Comparison of ENCODE assay signal across 22 cellular contexts in genomic region chr20:63746766-63747315, GRCh38. TPM values are rescaled to one million over a fixed set of nuclear protein-coding genes. Genes with fewer than 3 reads are reported as not detected.
"Had no signal": no experiment of that assay in that cellular context is flagged by ENCODE, and none has a peak within 500 bp of the region (broad histone marks: within the 10 kb centered on the region; RNA-seq: fewer than 3 reads in every experiment).

No MANE protein-coding gene starts in this region.

- H3K27me3 Mint-ChIP-seq: activated CD8-positive, alpha-beta T cell treated with anti-CD3 and anti-CD28 coated beads for 36 hours; activated naive CD8-positive, alpha-beta T cell treated with anti-CD3 and anti-CD28 coated beads, Interleukin-2, amount 10 ng/mL, durations not matched to agents 7 days and 5 days; activated T-helper 17 cell treated with anti-CD3 and anti-CD28 coated beads, Interleukin-2, amount 50 U/mL, for 72 hours; progenitor cell of endocrine pancreas had no signal

- H3K9me3 ChIP-seq: left ventricle myocardium inferior, tibial nerve, uterus had no signal

- H3K27me3 ChIP-seq: cardiac muscle cell, foreskin keratinocyte, tibial nerve, uterus had no signal

- DNase-seq: activated CD4-positive, alpha-beta T cell treated with anti-CD3 and anti-CD28 coated beads for 4 hours; activated CD8-positive, alpha-beta T cell treated with anti-CD3 and anti-CD28 coated beads for 36 hours; activated naive CD4-positive, alpha-beta T cell treated with Interleukin-2 at 50 U/mL for 16 hours; activated naive CD8-positive, alpha-beta T cell treated with anti-CD3 and anti-CD28 coated beads, Interleukin-2, amount 10 ng/mL, durations not matched to agents 7 days and 5 days; activated T-cell treated with anti-CD3 and anti-CD28 coated beads, Interleukin-2, amount 50 U/mL, for 1 hour; amygdala; foreskin keratinocyte; head of caudate nucleus; kidney glomerular epithelial cell; left ventricle myocardium inferior; nephron progenitor cell; occipital lobe; stimulated activated CD4-positive, alpha-beta T cell treated with anti-CD3 and anti-CD28 coated beads, Interleukin-2, amount 100 ng/mL, for 24 hours; stimulated activated naive CD4-positive, alpha-beta T cell treated with Interleukin-2 at 50 U/mL for 16 hours had no signal

- H3K4me1 Mint-ChIP-seq: activated T-helper 17 cell treated with anti-CD3 and anti-CD28 coated beads, Interleukin-2, amount 50 U/mL, for 72 hours had no signal

- H3K4me3 ChIP-seq: cardiac muscle cell, left ventricle myocardium inferior, tibial nerve, uterus had no signal

- H3K4me1 ChIP-seq: foreskin keratinocyte had no signal

- H3K27ac Mint-ChIP-seq: activated CD8-positive, alpha-beta T cell treated with anti-CD3 and anti-CD28 coated beads for 36 hours; activated naive CD8-positive, alpha-beta T cell treated with anti-CD3 and anti-CD28 coated beads, Interleukin-2, amount 10 ng/mL, durations not matched to agents 7 days and 5 days; activated T-helper 17 cell treated with anti-CD3 and anti-CD28 coated beads, Interleukin-2, amount 50 U/mL, for 72 hours; nephron progenitor cell; progenitor cell of endocrine pancreas; WTC11 had no signal

- FAIRE-seq: TTC549 had no signal

- H3K27ac ChIP-seq: foreskin keratinocyte, tibial nerve, uterus had no signal

- H3K4me3 Mint-ChIP-seq: activated CD8-positive, alpha-beta T cell treated with anti-CD3 and anti-CD28 coated beads for 36 hours; activated naive CD8-positive, alpha-beta T cell treated with anti-CD3 and anti-CD28 coated beads, Interleukin-2, amount 10 ng/mL, durations not matched to agents 7 days and 5 days; activated T-helper 17 cell treated with anti-CD3 and anti-CD28 coated beads, Interleukin-2, amount 50 U/mL, for 72 hours; nephron progenitor cell; WTC11 had no signal

- H3K36me3 ChIP-seq: uterus had no signal

- H3K9me3 Mint-ChIP-seq: activated CD8-positive, alpha-beta T cell treated with anti-CD3 and anti-CD28 coated beads for 36 hours; activated naive CD8-positive, alpha-beta T cell treated with anti-CD3 and anti-CD28 coated beads, Interleukin-2, amount 10 ng/mL, durations not matched to agents 7 days and 5 days; activated T-helper 17 cell treated with anti-CD3 and anti-CD28 coated beads, Interleukin-2, amount 50 U/mL, for 72 hours; nephron progenitor cell; WTC11 had no signal

RNA-seq across cellular contexts. Expression of gene TNFRSF6B, which starts 50.4 kb away (rescaled TPM):
- total RNA-seq: activated CD8-positive, alpha-beta T cell treated with anti-CD3 and anti-CD28 coated beads for 36 hours; activated naive CD8-positive, alpha-beta T cell treated with anti-CD3 and anti-CD28 coated beads, Interleukin-2, amount 10 ng/mL, durations not matched to agents 7 days and 5 days; activated T-helper 17 cell treated with anti-CD3 and anti-CD28 coated beads, Interleukin-2, amount 50 U/mL, for 72 hours; occipital lobe; progenitor cell of endocrine pancreas; T-helper 2 cell treated with Interferon-gamma antibody and Interleukin-4, amounts not matched to agents 100 ng/mL and 5 ng/mL, for 36 hours; WTC11 had no signal
